ENCODE assay signal across 14 cellular contexts in the genomic region with DNA sequence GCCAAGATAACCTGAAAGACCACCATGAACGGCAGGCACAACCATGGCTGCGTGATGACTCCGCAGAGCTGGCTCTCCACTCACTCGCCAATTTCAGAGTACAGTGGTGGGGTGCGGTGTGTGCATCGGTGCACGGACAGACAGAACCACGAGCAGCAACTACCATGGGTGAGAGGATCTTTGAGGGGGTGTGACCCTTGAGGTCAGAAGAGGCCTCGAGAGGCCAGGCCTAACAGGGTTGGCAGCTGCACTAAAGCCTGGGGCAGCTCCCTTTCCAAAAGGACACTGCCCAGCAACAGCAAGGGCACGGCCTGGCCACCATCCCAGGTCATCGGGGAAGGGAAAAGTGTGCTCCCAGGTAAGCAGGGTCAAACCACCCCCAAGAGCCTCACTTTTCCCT. TPM values are rescaled to one million over a fixed set of nuclear protein-coding genes. Genes with fewer than 3 reads are reported as not detected.
DNase-seq lines count a peak whose midpoint lies in the region; ATAC-seq and TF ChIP-seq lines count a peak whose summit lies in the region.
"Had no signal": no experiment of that assay in that cellular context is flagged by ENCODE, and none has a peak within 500 bp of the region (broad histone marks: within the 10 kb centered on the region; RNA-seq: fewer than 3 reads in every experiment).

No MANE protein-coding gene starts in this region.

- DNase-seq in activated CD4-positive, alpha-beta T cell treated with anti-CD3 and anti-CD28 coated beads, Interleukin-2, amount 10 ng/mL, durations not matched to agents 24 days and 14 days = no peak
- DNase-seq in activated CD4-positive, alpha-beta T cell treated with anti-CD3 and anti-CD28 coated beads, Interleukin-2, amount 50 U/mL, for 48 hours = no peak
- DNase-seq in central memory CD8-positive, alpha-beta T cell (ENCODE audit: low spot score in 2 of 2) = no peak
- peak; percentile 74 for DNase-seq in osteoblast (ENCODE audit: insufficient read length, low spot score, missing footprints)
- DNase-seq in COLO668 (lab: John Stamatoyannopoulos, UW; ENCODE audit: unreplicated experiment) = no peak
- no peak for DNase-seq in SW480 (ENCODE audit: low spot score)
- DNase-seq: COR-L47; GDM1; naive thymus-derived CD4-positive, alpha-beta T cell; NCI-H446 treated with DMSO at 0.1 percent for 48 hours; stimulated activated CD4-positive, alpha-beta T cell treated with anti-CD3 and anti-CD28 coated beads, Interleukin-2, amount 100 ng/mL, for 48 hours had no signal

- intact Hi-C loops in activated CD4-positive, alpha-beta T cell treated with anti-CD3 and anti-CD28 coated beads, Interleukin-2, amount 10 ng/mL, durations not matched to agents 24 days and 14 days (cut with micrococcal nuclease) = loop anchor here (5.0 to 10.0 kb wide), 3 partner anchors 96 to 282 kb away; a partner anchor contains a TSS

- peak overlapping the region; percentile 48 for H3K27ac Mint-ChIP-seq in activated CD4-positive, alpha-beta T cell treated with anti-CD3 and anti-CD28 coated beads, Interleukin-2, amount 10 ng/mL, durations not matched to agents 24 days and 14 days
- H3K27ac Mint-ChIP-seq in central memory CD8-positive, alpha-beta T cell (ENCODE audit: low read depth) = peak overlapping the region; percentile 25

- H3K79me2 ChIP-seq in OCI-LY1 (ENCODE audit: insufficient read depth, low read length) (peaks cover 9% of the 10 kb centered on the region), osteoblast (ENCODE audit: insufficient read depth, low read length) (peaks cover 41% of the 10 kb centered on the region)

- peaks cover 61% of the 10 kb centered on the region for H3K36me3 ChIP-seq in OCI-LY1 (ENCODE audit: insufficient read depth, low read length)
- peaks cover 54% of the 10 kb centered on the region for H3K36me3 ChIP-seq in osteoblast (ENCODE audit: insufficient read depth, low read length)

- H3K9me3 ChIP-seq in OCI-LY1 (ENCODE audit: low read length) (no peaks in the 10 kb centered on the region), osteoblast (ENCODE audit: low read depth, low read length) (no peaks in the 10 kb centered on the region)

- H3K27me3 Mint-ChIP-seq in activated CD4-positive, alpha-beta T cell treated with anti-CD3 and anti-CD28 coated beads, Interleukin-2, amount 10 ng/mL, durations not matched to agents 24 days and 14 days = no peaks in the 10 kb centered on the region
- H3K27me3 Mint-ChIP-seq in central memory CD8-positive, alpha-beta T cell = no peaks in the 10 kb centered on the region
- H3K27me3 Mint-ChIP-seq: naive thymus-derived CD4-positive, alpha-beta T cell had no signal

- H3K36me3 Mint-ChIP-seq in activated CD4-positive, alpha-beta T cell treated with anti-CD3 and anti-CD28 coated beads, Interleukin-2, amount 10 ng/mL, durations not matched to agents 24 days and 14 days (ENCODE audit: low read depth) = peaks cover 53% of the 10 kb centered on the region
- H3K36me3 Mint-ChIP-seq in central memory CD8-positive, alpha-beta T cell (ENCODE audit: insufficient read depth) = peaks cover 58% of the 10 kb centered on the region

- TF ChIP-seq CTCF in OCI-LY1 (IDR thresholded peaks at IDR 0.05; ENCODE audit: low read length) = no peak
- no peak for TF ChIP-seq CTCF in osteoblast (IDR thresholded peaks at IDR 0.05; ENCODE audit: extremely low read depth, low read depth, low read length)

- H3K9me3 Mint-ChIP-seq in activated CD4-positive, alpha-beta T cell treated with anti-CD3 and anti-CD28 coated beads, Interleukin-2, amount 10 ng/mL, durations not matched to agents 24 days and 14 days = no peaks in the 10 kb centered on the region
- no peaks in the 10 kb centered on the region for H3K9me3 Mint-ChIP-seq in central memory CD8-positive, alpha-beta T cell
- H3K9me3 Mint-ChIP-seq: naive thymus-derived CD4-positive, alpha-beta T cell had no signal

- H3K4me3 ChIP-seq in OCI-LY1 (ENCODE audit: low read depth, low read length, poor library complexity, severe bottlenecking) = no peak overlapping the region
- H3K4me3 ChIP-seq in osteoblast (ENCODE audit: insufficient read depth, low read length) = no peak overlapping the region

- H3K4me1 Mint-ChIP-seq in activated CD4-positive, alpha-beta T cell treated with anti-CD3 and anti-CD28 coated beads, Interleukin-2, amount 10 ng/mL, durations not matched to agents 24 days and 14 days = peaks cover 9% of the 10 kb centered on the region
- peaks cover 6% of the 10 kb centered on the region for H3K4me1 Mint-ChIP-seq in central memory CD8-positive, alpha-beta T cell

- H3K27me3 ChIP-seq in OCI-LY1 (ENCODE audit: insufficient read depth, low read length) (no peaks in the 10 kb centered on the region), osteoblast (ENCODE audit: insufficient read depth, low read length) (no peaks in the 10 kb centered on the region)

- no peaks in the 10 kb centered on the region for H3K9me2 ChIP-seq in OCI-LY1 (ENCODE audit: low read depth, low read length)

- H3K4me3 Mint-ChIP-seq in activated CD4-positive, alpha-beta T cell treated with anti-CD3 and anti-CD28 coated beads, Interleukin-2, amount 10 ng/mL, durations not matched to agents 24 days and 14 days = no peak overlapping the region
- no peak overlapping the region for H3K4me3 Mint-ChIP-seq in central memory CD8-positive, alpha-beta T cell

- H3K4me1 ChIP-seq in OCI-LY1 (ENCODE audit: insufficient read depth, low read length, severe bottlenecking) (peaks cover 29% of the 10 kb centered on the region), osteoblast (ENCODE audit: insufficient read depth, low read length) (peaks cover 15% of the 10 kb centered on the region)

- no peak overlapping the region for H2AFZ ChIP-seq in OCI-LY1 (ENCODE audit: low read length)
- H2AFZ ChIP-seq in osteoblast (ENCODE audit: low read length) = no peak overlapping the region

- no peak overlapping the region; the same call in 1 of the 2 replicates for H3K9ac ChIP-seq in OCI-LY1 (ENCODE audit: low read length)

- H3K4me2 ChIP-seq in OCI-LY1 (ENCODE audit: low read length) = no peak overlapping the region
- no peak overlapping the region for H3K4me2 ChIP-seq in osteoblast (ENCODE audit: insufficient read depth, low read length)

- H4K20me1 ChIP-seq in OCI-LY1 (ENCODE audit: insufficient read depth, low read length) (no peaks in the 10 kb centered on the region), osteoblast (ENCODE audit: insufficient read depth, low read length) (peaks cover 21% of the 10 kb centered on the region)

- peaks cover 15% of the 10 kb centered on the region for H3F3A ChIP-seq in OCI-LY1 (ENCODE audit: insufficient read depth, low read length)

- ATAC-seq in central memory CD8-positive, alpha-beta T cell (replicated peaks; ENCODE audit: extremely low read depth, poor library complexity, severe bottlenecking) = no peak
- no peak for ATAC-seq in HG02798 (IDR thresholded peaks at IDR 0.05; ENCODE audit: poor library complexity, unreplicated experiment)
- ATAC-seq: naive thymus-derived CD4-positive, alpha-beta T cell; SK-N-SH treated with all-trans-retinoic acid at 6 μM for 48 hours had no signal

- H3K27ac ChIP-seq in OCI-LY1 (ENCODE audit: low read depth, low read length, poor library complexity, severe bottlenecking) = peak overlapping the region; percentile 81
- no peak overlapping the region for H3K27ac ChIP-seq in osteoblast (ENCODE audit: low read depth, low read length)

RNA-seq across cellular contexts. Expression of a gene that starts 1.9 kb away (rescaled TPM):
- total RNA-seq in activated CD4-positive, alpha-beta T cell treated with anti-CD3 and anti-CD28 coated beads, Interleukin-2, amount 10 ng/mL, durations not matched to agents 24 days and 14 days = 34.1 and 38.7 TPM in 2 replicates
- total RNA-seq in osteoblast = 42.3 and 44.5 TPM in 2 replicates

RNA-seq across cellular contexts. Expression of a gene that starts 14.6 kb away (rescaled TPM):
- total RNA-seq in activated CD4-positive, alpha-beta T cell treated with anti-CD3 and anti-CD28 coated beads, Interleukin-2, amount 10 ng/mL, durations not matched to agents 24 days and 14 days = 399 and 416 TPM in 2 replicates
- 64.2 and 81.1 TPM in 2 replicates for total RNA-seq in osteoblast

RNA-seq across cellular contexts. Expression of a gene that starts 17.0 kb away (rescaled TPM):
- total RNA-seq in activated CD4-positive, alpha-beta T cell treated with anti-CD3 and anti-CD28 coated beads, Interleukin-2, amount 10 ng/mL, durations not matched to agents 24 days and 14 days = 1.7 and 2.1 TPM in 2 replicates
- total RNA-seq in osteoblast = 0.72 and 0.88 TPM in 2 replicates

RNA-seq across cellular contexts. Expression of a gene that starts 29.9 kb away (rescaled TPM):
- total RNA-seq in activated CD4-positive, alpha-beta T cell treated with anti-CD3 and anti-CD28 coated beads, Interleukin-2, amount 10 ng/mL, durations not matched to agents 24 days and 14 days = 33.4 and 34.7 TPM in 2 replicates
- total RNA-seq in osteoblast = 30.9 and 31.5 TPM in 2 replicates

RNA-seq across cellular contexts. Expression of a gene that starts 38.7 kb away (rescaled TPM):
- total RNA-seq in activated CD4-positive, alpha-beta T cell treated with anti-CD3 and anti-CD28 coated beads, Interleukin-2, amount 10 ng/mL, durations not matched to agents 24 days and 14 days = 38.7 and 38.9 TPM in 2 replicates
- total RNA-seq in osteoblast = 14.1 and 14.4 TPM in 2 replicates
